ENCODE assay signal across 14 cellular contexts in genomic region chr3:162525052-162525451, GRCh38.
DNase-seq lines count a peak whose midpoint lies in the region; ATAC-seq, FAIRE-seq and TF ChIP-seq lines count a peak whose summit lies in the region.
"Had no signal": no experiment of that assay in that cellular context is flagged by ENCODE, and none has a peak within 500 bp of the region (broad histone marks: within the 10 kb centered on the region; RNA-seq: fewer than 3 reads in every experiment).

No MANE protein-coding gene starts in this region.

- no peak overlapping the region for H3K4me3 Mint-ChIP-seq in T-cell
- H3K4me3 Mint-ChIP-seq: activated naive CD8-positive, alpha-beta T cell; H9 had no signal

- FAIRE-seq in endometrium (lab: Jason Lieb, UNC): peak; percentile 15

- H3K4me1 Mint-ChIP-seq in T-cell: no peaks in the 10 kb centered on the region

- H3K9me3 ChIP-seq in mucosa of descending colon: no peaks in the 10 kb centered on the region
- H3K9me3 ChIP-seq: BE2C had no signal

- H3K27me3 Mint-ChIP-seq in T-cell: no peaks in the 10 kb centered on the region
- H3K27me3 Mint-ChIP-seq: activated naive CD8-positive, alpha-beta T cell had no signal

- intact Hi-C loops in mucosa of descending colon (cut with DNase I, micrococcal nuclease): no loop called here

- H3K4me3 ChIP-seq in mucosa of descending colon: no peak overlapping the region
- H3K4me3 ChIP-seq: SK-N-MC had no signal

- POLR2A ChIA-PET in T-cell (lab: Charles Lee): interaction anchor here (0.6 to 0.7 kb wide), 2 partner anchors 138 to 1176 kb away, joined by 3 to 25 read pairs; no protein-coding TSS in a partner anchor

- no peaks in the 10 kb centered on the region for H3K36me3 Mint-ChIP-seq in T-cell
- H3K36me3 Mint-ChIP-seq: activated naive CD8-positive, alpha-beta T cell had no signal

- H3K27ac Mint-ChIP-seq in T-cell: no peak overlapping the region
- H3K27ac Mint-ChIP-seq: activated naive CD8-positive, alpha-beta T cell; H9 had no signal

- CTCF ChIA-PET in T-cell (lab: Charles Lee): no interaction called here

- H3K9me3 Mint-ChIP-seq in T-cell: peaks cover 5 to 16% (median 7%) of the 10 kb centered on the region in 3 donors

- DNase-seq in A172 (ENCODE audit: low spot score): peak; percentile 72
- DNase-seq in HS-27A (ENCODE audit: low read depth): peak; percentile 49
- DNase-seq in mucosa of descending colon: peak in 1 of 3 donors; percentile 9
- no peak for DNase-seq in T-cell
- DNase-seq in NCI-H510A treated with DMSO at 0.1 percent for 48 hours (lab: John Stamatoyannopoulos, UW): no peak
- DNase-seq: activated CD4-positive, alpha-beta T cell treated with anti-CD3 and anti-CD28 coated beads, Interleukin-2, amount 50 U/mL, for 4 hours; BE2C; H9; NCI-H526 treated with DMSO at 0.1 percent for 48 hours had no signal

- peak; percentile 59 for ATAC-seq in mucosa of descending colon
- ATAC-seq in T-cell (replicated peaks in 1 of 4): no peak
- no peak for ATAC-seq in HG03354 (IDR thresholded peaks at IDR 0.05; ENCODE audit: poor library complexity, severe bottlenecking, unreplicated experiment)
- ATAC-seq in GM21619 (IDR thresholded peaks at IDR 0.05; ENCODE audit: unreplicated experiment): no peak

- no peak for TF ChIP-seq CTCF in mucosa of descending colon (IDR thresholded peaks at IDR 0.05)

- peaks cover 3% of the 10 kb centered on the region for H3K4me1 ChIP-seq in mucosa of descending colon (ENCODE audit: low read depth)
- H3K4me1 ChIP-seq: BE2C had no signal

- no peaks in the 10 kb centered on the region for H3K36me3 ChIP-seq in mucosa of descending colon (ENCODE audit: low read depth)
- H3K36me3 ChIP-seq: BE2C had no signal

Comparison
In these comparisons a context has a peak if more than half of its experiments do, and no peak if none do; other contexts are left out.
1. DNase-seq: peak in A172 (single experiment) and HS-27A (single experiment); none in T-cell (0 of 34) and NCI-H510A treated with DMSO at 0.1 percent for 48 hours (single experiment).